In genomic region chr19:2701361-2702169, GRCh38 we compare ENCODE assay signal across 1 cellular context.
TF ChIP-seq lines count a peak whose summit lies in the region.

No MANE protein-coding gene starts in this region.

TF ChIP-seq in K562, 482 proteins besides CTCF, POLR2A, EP300 and RAD21:
- TF ChIP-seq NFXL1 (CRISPR knock-in tag; IDR thresholded peaks at IDR 0.05) (no peak), ZBTB7A (IDR thresholded peaks at IDR 0.05; ENCODE audit: borderline replicate concordance, control insufficient read depth, low read depth, low read length) (peak; percentile 48; the same call in 1 of the 2 replicates), PKNOX1 (IDR thresholded peaks at IDR 0.05) (peak; percentile 49), OTX1 (CRISPR knock-in tag; IDR thresholded peaks at IDR 0.05) (no peak), ARID3A (IDR thresholded peaks at IDR 0.05; ENCODE audit: borderline replicate concordance, low read depth, low read length) (no peak)
